Comparison of ENCODE assay signal across 16 cellular contexts in the genomic region with DNA sequence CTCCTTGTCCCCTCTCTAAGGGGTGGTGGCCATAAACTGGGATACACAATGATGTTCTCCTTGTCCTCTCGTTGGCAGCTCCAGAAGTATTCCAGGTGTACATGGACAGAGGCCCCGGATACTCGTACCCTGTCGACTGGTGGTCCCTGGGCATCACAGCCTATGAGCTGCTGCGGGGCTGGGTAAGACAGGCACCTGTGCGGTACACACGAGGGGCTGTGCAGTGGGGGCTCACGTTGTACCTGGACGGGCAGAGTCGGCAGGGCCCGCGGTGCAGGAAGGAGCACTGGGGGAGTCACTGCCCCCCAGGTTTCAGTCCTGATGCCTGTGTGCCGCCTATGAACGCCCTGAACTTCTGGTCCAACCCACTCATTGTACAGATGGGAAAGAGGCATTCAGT.
DNase-seq lines count a peak whose midpoint lies in the region; ATAC-seq and TF ChIP-seq lines count a peak whose summit lies in the region.
"Had no signal": no experiment of that assay in that cellular context is flagged by ENCODE, and none has a peak within 500 bp of the region (broad histone marks: within the 10 kb centered on the region; RNA-seq: fewer than 3 reads in every experiment).

No MANE protein-coding gene starts in this region.

- intact Hi-C loops in Right ventricle myocardium superior (cut with DNase I) (no loop called here), aorta (cut with DNase I) (no loop called here)

- ATAC-seq in Right ventricle myocardium superior (ENCODE audit: poor library complexity) = no peak
- ATAC-seq in aorta (ENCODE audit: low FRiP score) = peak; percentile 29
- ATAC-seq in T-cell (replicated peaks in 1 of 4) = no peak
- ATAC-seq: GM12878 had no signal

- TF ChIP-seq CTCF in right atrium auricular region (IDR thresholded peaks at IDR 0.05) = no peak
- no peak for TF ChIP-seq CTCF in endodermal cell (conservative IDR thresholded peaks at IDR 0.05)
- no peak for TF ChIP-seq CTCF in osteocyte (IDR thresholded peaks at IDR 0.05)

- 94 to 96% methylated on average over 13 to 14 of the region's 14 CpGs for WGBS in endodermal cell (ENCODE audit: insufficient coverage in 1 of 2, insufficient read length in 1 of 2), 2 experiments
- 92 to 93% methylated on average over 14 of the region's 14 CpGs for WGBS in aorta, 2 donors

- H3K4me3 Mint-ChIP-seq in endodermal cell (no peak overlapping the region), osteocyte (ENCODE audit: unreplicated experiment) (no peak overlapping the region), T-cell (no peak overlapping the region)
- H3K4me3 Mint-ChIP-seq: B cell; CD4-positive, alpha-beta memory T cell; HFFc6 had no signal

- H3K9me3 ChIP-seq in right atrium auricular region = no peaks in the 10 kb centered on the region
- H3K9me3 ChIP-seq in endodermal cell (ENCODE audit: control insufficient read depth, low read length) = no peaks in the 10 kb centered on the region
- H3K9me3 ChIP-seq in aorta (ENCODE audit: control insufficient read depth, low read length) = peaks cover 2% of the 10 kb centered on the region

- H3K27me3 Mint-ChIP-seq in endodermal cell (ENCODE audit: insufficient read depth) (peaks cover 5% of the 10 kb centered on the region), osteocyte (ENCODE audit: unreplicated experiment) (no peaks in the 10 kb centered on the region), T-cell (no peaks in the 10 kb centered on the region)
- H3K27me3 Mint-ChIP-seq: B cell had no signal

- DNase-seq in right atrium auricular region (ENCODE audit: low spot score) = peak; percentile 38
- no peak for DNase-seq in Right ventricle myocardium superior
- DNase-seq in endodermal cell = peak; percentile 15
- peak; percentile 73 for DNase-seq in osteocyte (ENCODE audit: extremely low spot score, unreplicated experiment)
- peak in 1 of 2 donors; percentile 65 for DNase-seq in aorta
- no peak for DNase-seq in GM19240 (ENCODE audit: insufficient read length, low spot score)
- no peak for DNase-seq in 8988T
- no peak for DNase-seq in T-cell
- DNase-seq: CD4-positive, alpha-beta memory T cell; DMS79; HCEC 1CT had no signal

- POLR2A ChIA-PET in T-cell (lab: Charles Lee) = interaction anchor here in 1 of 2 donors (0.6 kb wide), 1 partner anchor 8 kb away, joined by 3 read pairs; no protein-coding TSS in a partner anchor

- H3K36me3 Mint-ChIP-seq in endodermal cell (ENCODE audit: low read depth) = no peaks in the 10 kb centered on the region
- no peaks in the 10 kb centered on the region for H3K36me3 Mint-ChIP-seq in osteocyte (ENCODE audit: unreplicated experiment)
- H3K36me3 Mint-ChIP-seq in T-cell = no peaks in the 10 kb centered on the region
- H3K36me3 Mint-ChIP-seq: CD4-positive, alpha-beta memory T cell had no signal

- CTCF ChIA-PET in T-cell (lab: Charles Lee) = interaction anchor here in 1 of 2 donors (0.7 kb wide), 1 partner anchor 264 kb away, joined by 3 read pairs; no protein-coding TSS in a partner anchor

- no peak overlapping the region for H3K4me3 ChIP-seq in right atrium auricular region
- H3K4me3 ChIP-seq in endodermal cell (ENCODE audit: low read length) = no peak overlapping the region
- H3K4me3 ChIP-seq in aorta (ENCODE audit: low read length in 2 of 2) = no peak overlapping the region
- H3K4me3 ChIP-seq: GM12878 had no signal

- H3K4me1 ChIP-seq in right atrium auricular region (no peaks in the 10 kb centered on the region), endodermal cell (ENCODE audit: control insufficient read depth, insufficient read depth, low read length) (peaks cover 1% of the 10 kb centered on the region), aorta (ENCODE audit: control insufficient read depth in 1 of 2, insufficient read depth in 2 of 2, low read length in 2 of 2) (no peaks in the 10 kb centered on the region)

- no peaks in the 10 kb centered on the region for H3K36me3 ChIP-seq in right atrium auricular region
- no peaks in the 10 kb centered on the region for H3K36me3 ChIP-seq in endodermal cell (ENCODE audit: control insufficient read depth, insufficient read depth, low read length)
- H3K36me3 ChIP-seq in aorta (ENCODE audit: control insufficient read depth in 1 of 2, insufficient read depth in 2 of 2, low read length in 1 of 2) = no peaks in the 10 kb centered on the region

- peaks cover 13% of the 10 kb centered on the region for H3K4me1 Mint-ChIP-seq in endodermal cell
- peaks cover 35% of the 10 kb centered on the region for H3K4me1 Mint-ChIP-seq in osteocyte (ENCODE audit: unreplicated experiment)
- H3K4me1 Mint-ChIP-seq in T-cell = no peaks in the 10 kb centered on the region
- H3K4me1 Mint-ChIP-seq: B cell; CD4-positive, alpha-beta memory T cell had no signal

- H3K27me3 ChIP-seq in right atrium auricular region = no peaks in the 10 kb centered on the region
- H3K27me3 ChIP-seq in endodermal cell (ENCODE audit: control insufficient read depth, insufficient read depth, low read length, poor library complexity, severe bottlenecking) = no peaks in the 10 kb centered on the region
- no peaks in the 10 kb centered on the region for H3K27me3 ChIP-seq in aorta (ENCODE audit: control insufficient read depth in 1 of 2, insufficient read depth in 2 of 2, low read length in 1 of 2)

- no peak overlapping the region for H3K27ac ChIP-seq in right atrium auricular region
- H3K27ac ChIP-seq in endodermal cell (ENCODE audit: low read depth, low read length) = no peak overlapping the region
- no peak overlapping the region for H3K27ac ChIP-seq in aorta (ENCODE audit: low read depth in 1 of 2, low read length in 2 of 2)
- H3K27ac ChIP-seq: C4-2B, HL-60 had no signal

- no peak overlapping the region for H3K9ac ChIP-seq in endodermal cell (ENCODE audit: extremely low read depth, low read length, poor library complexity, severe bottlenecking)

- H3K27ac Mint-ChIP-seq in endodermal cell = no peak overlapping the region
- H3K27ac Mint-ChIP-seq in osteocyte (ENCODE audit: unreplicated experiment) = peak overlapping the region; percentile 90
- no peak overlapping the region for H3K27ac Mint-ChIP-seq in T-cell
- H3K27ac Mint-ChIP-seq: B cell; CD4-positive, alpha-beta memory T cell had no signal

- peaks cover 11% of the 10 kb centered on the region for H3K9me3 Mint-ChIP-seq in endodermal cell
- H3K9me3 Mint-ChIP-seq in osteocyte (ENCODE audit: unreplicated experiment) = no peaks in the 10 kb centered on the region
- no peaks in the 10 kb centered on the region for H3K9me3 Mint-ChIP-seq in T-cell
- H3K9me3 Mint-ChIP-seq: HFFc6 had no signal

Comparison
In these comparisons a context has a peak if more than half of its experiments do, and no peak if none do; other contexts are left out.
1. DNase-seq: peak in right atrium auricular region (single experiment), endodermal cell (single experiment) and osteocyte (single experiment); none in Right ventricle myocardium superior (single experiment), GM19240 (single experiment), 8988T (single experiment) and T-cell (0 of 34).